ENCODE assay signal across 1 cellular context in the genomic region with DNA sequence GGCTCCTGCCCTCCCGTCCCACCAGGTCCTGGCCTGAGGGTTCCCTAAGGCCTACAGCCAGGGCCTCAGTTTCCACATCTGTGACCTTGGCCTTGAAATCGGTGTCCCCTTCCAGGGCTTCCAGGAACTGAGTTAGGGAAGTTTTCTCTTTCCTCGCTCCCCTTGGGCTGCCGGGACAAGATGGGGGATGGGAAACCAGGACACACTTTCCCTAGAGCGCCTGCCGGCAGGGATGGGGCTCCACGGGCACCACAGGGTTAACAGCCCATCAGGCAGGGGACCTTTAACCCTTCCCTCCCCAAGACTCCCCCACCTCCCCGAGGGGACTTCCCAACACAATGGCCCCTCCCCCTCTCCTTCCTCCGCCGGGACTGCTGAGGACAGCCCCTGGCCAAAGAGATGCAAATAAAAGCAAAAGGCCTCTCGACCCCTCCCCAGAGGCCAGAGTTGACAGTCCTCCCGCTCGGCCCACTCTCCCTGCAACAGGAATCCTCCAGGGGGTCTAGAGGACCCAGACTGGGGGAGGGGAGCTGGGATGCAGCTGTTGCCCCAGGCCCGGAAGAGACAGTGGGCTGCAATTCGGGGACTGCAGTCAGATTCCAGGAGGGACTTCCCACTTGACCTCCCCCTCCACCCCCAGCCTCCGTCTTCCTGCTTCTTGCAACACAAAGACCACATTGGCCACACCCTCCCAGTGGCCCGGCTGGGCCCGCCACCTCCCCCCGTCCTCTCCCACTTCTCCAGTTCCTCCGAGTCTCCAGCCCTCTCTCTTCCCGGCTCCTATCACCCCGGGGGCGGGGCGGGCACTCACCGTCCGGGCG.
TF ChIP-seq lines count a peak whose summit lies in the region.

No MANE protein-coding gene starts in this region.

TF ChIP-seq in HCT116, 20 proteins besides CTCF, POLR2A, EP300 and RAD21:
- TF ChIP-seq, protein P1, sequence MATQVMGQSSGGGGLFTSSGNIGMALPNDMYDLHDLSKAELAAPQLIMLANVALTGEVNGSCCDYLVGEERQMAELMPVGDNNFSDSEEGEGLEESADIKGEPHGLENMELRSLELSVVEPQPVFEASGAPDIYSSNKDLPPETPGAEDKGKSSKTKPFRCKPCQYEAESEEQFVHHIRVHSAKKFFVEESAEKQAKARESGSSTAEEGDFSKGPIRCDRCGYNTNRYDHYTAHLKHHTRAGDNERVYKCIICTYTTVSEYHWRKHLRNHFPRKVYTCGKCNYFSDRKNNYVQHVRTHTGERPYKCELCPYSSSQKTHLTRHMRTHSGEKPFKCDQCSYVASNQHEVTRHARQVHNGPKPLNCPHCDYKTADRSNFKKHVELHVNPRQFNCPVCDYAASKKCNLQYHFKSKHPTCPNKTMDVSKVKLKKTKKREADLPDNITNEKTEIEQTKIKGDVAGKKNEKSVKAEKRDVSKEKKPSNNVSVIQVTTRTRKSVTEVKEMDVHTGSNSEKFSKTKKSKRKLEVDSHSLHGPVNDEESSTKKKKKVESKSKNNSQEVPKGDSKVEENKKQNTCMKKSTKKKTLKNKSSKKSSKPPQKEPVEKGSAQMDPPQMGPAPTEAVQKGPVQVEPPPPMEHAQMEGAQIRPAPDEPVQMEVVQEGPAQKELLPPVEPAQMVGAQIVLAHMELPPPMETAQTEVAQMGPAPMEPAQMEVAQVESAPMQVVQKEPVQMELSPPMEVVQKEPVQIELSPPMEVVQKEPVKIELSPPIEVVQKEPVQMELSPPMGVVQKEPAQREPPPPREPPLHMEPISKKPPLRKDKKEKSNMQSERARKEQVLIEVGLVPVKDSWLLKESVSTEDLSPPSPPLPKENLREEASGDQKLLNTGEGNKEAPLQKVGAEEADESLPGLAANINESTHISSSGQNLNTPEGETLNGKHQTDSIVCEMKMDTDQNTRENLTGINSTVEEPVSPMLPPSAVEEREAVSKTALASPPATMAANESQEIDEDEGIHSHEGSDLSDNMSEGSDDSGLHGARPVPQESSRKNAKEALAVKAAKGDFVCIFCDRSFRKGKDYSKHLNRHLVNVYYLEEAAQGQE (IDR thresholded peaks at IDR 0.05; ENCODE audit: low read depth): no peak
- TF ChIP-seq, protein P2, sequence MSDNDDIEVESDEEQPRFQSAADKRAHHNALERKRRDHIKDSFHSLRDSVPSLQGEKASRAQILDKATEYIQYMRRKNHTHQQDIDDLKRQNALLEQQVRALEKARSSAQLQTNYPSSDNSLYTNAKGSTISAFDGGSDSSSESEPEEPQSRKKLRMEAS (IDR thresholded peaks at IDR 0.05): peak; percentile 2; the same call in 1 of the 2 replicates
- TF ChIP-seq, protein P3, sequence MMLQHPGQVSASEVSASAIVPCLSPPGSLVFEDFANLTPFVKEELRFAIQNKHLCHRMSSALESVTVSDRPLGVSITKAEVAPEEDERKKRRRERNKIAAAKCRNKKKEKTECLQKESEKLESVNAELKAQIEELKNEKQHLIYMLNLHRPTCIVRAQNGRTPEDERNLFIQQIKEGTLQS (IDR thresholded peaks at IDR 0.05): no peak
- TF ChIP-seq SP1 (IDR thresholded peaks at IDR 0.05; ENCODE audit: low read depth) (peak; percentile 46; the same call in 1 of the 2 replicates), YY1 (IDR thresholded peaks at IDR 0.05; ENCODE audit: extremely low read depth, insufficient replicate concordance, low read depth, low read length) (peak; percentile 23), POLR2AphosphoS5 (IDR thresholded peaks at IDR 0.05; ENCODE audit: low read depth, low read length) (peak; percentile 71), EZH2phosphoT487 (IDR thresholded peaks at IDR 0.05; ENCODE audit: borderline replicate concordance) (no peak), EZH2 (IDR thresholded peaks at IDR 0.05) (no peak), CEBPB (IDR thresholded peaks at IDR 0.05; ENCODE audit: low read depth) (peak; percentile 91; the same call in 1 of the 2 replicates), EGR1 (IDR thresholded peaks at IDR 0.05; ENCODE audit: low read depth) (peak; percentile 65; the same call in 1 of the 2 replicates), ZFX (IDR thresholded peaks at IDR 0.05) (peak; percentile 3; the same call in 1 of the 2 replicates), JUND (IDR thresholded peaks at IDR 0.05) (0 out of 2 replicates have a peak, but pooled peaks have one; percentile 14), TCF7L2 (IDR thresholded peaks at IDR 0.05; ENCODE audit: borderline replicate concordance, extremely low read depth, insufficient read depth, insufficient read length) (no peak), SIN3A (IDR thresholded peaks at IDR 0.05; ENCODE audit: low read depth) (peak; percentile 17), ZNF274 (IDR thresholded peaks at IDR 0.05; ENCODE audit: low read depth, low read length) (no peak), ELF1 (IDR thresholded peaks at IDR 0.05; ENCODE audit: borderline replicate concordance, low read depth) (no peak)
TF ChIP-seq in HCT116: peak in this region for 9.
